8 cellular contexts compared by ENCODE assay signal in the genomic region with DNA sequence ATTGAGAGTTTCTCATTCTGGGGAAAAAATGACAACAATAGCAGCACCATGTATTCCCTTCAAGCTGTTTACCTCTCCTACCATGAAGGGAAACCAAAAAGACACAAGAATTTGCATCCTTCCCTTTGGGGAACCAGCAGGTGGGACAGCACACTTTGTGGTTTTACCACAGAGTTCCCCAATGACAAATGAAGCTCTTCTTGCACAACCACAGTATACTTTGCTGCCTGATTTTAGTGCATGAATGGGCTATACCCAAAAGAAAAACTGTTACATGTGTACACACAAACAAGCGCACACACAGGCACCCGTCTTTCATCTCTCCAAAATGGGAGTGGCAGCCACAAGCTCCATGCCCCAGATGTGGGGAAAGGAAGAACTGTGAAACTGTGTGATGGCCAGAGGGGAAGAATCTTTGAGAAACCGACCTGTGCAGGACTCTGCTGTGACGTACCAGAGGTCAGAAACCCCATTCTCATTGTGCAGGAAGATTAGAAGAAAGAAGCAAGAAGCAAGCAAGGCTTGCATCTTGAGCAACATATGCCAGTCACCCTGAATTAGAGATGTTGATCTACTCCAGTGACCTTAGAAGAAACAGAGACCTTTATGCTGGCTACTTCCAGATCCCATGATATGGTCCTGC. TPM values are rescaled to one million over a fixed set of nuclear protein-coding genes. Genes with fewer than 3 reads are reported as not detected.
DNase-seq lines count a peak whose midpoint lies in the region; ATAC-seq and TF ChIP-seq lines count a peak whose summit lies in the region.

No MANE protein-coding gene starts in this region.

- H3K4me1 ChIP-seq in naive thymus-derived CD4-positive, alpha-beta T cell (ENCODE audit: control insufficient read depth in 2 of 2, insufficient read depth in 2 of 2, low read length in 2 of 2), result peaks cover 0 to 7% of the 10 kb centered on the region in 2 donors
- H3K4me1 ChIP-seq in thyroid gland (peaks cover 0 to 3% of the 10 kb centered on the region in 2 donors), mesendoderm (ENCODE audit: control insufficient read depth, low read depth, low read length) (no peaks in the 10 kb centered on the region), esophagus muscularis mucosa (peaks cover 0 to 23% (median 16%) of the 10 kb centered on the region in 4 donors)

- POLR2A ChIA-PET in naive thymus-derived CD4-positive, alpha-beta T cell (lab: Charles Lee), result interaction anchor here (0.5 to 1.3 kb wide), 4 partner anchors 62 to 600 kb away, joined by 3 to 5 read pairs (median 4); partner anchors contain the start of gene SCOC

- peaks cover 0 to 64% (median 0%) of the 10 kb centered on the region in 5 donors for H3K27me3 Mint-ChIP-seq in naive thymus-derived CD4-positive, alpha-beta T cell

- H3K4me1 Mint-ChIP-seq in naive thymus-derived CD4-positive, alpha-beta T cell, result peaks cover 4 to 36% (median 22%) of the 10 kb centered on the region in 7 donors

- intact Hi-C loops in naive thymus-derived CD4-positive, alpha-beta T cell (cut with micrococcal nuclease), result loop anchor here in 1 of 2 donors (1.0 to 10.0 kb wide), 2 partner anchors 1068 to 1141 kb away; partner anchors contain the start of genes NOCT and ZNF330
- intact Hi-C loops in thyroid gland (cut with DNase I) (loop anchor here (10.0 kb wide), 1 partner anchor 218 kb away; the partner anchor contains the start of gene SCOC), esophagus muscularis mucosa (cut with DNase I) (loop anchor here (10.0 kb wide), 3 partner anchors 142 to 492 kb away; partner anchors contain the start of gene MGST2)

- peaks cover 2% of the 10 kb centered on the region for H3K79me1 ChIP-seq in mesendoderm (ENCODE audit: low read length)

- H3K56ac ChIP-seq in mesendoderm (ENCODE audit: low read length), result no peak overlapping the region

- DNase-seq in NOMO-1 (lab: John Stamatoyannopoulos, UW; ENCODE audit: unreplicated experiment in 2 of 2) (peak; percentile 41 to 73), thyroid gland (no peak), mesendoderm (no peak), esophagus muscularis mucosa (ENCODE audit: extremely low spot score) (no peak), ACHN (no peak)
- DNase-seq in naive thymus-derived CD4-positive, alpha-beta T cell, result peak in 5 of 9 donors; percentile 20 to 43 (median 28)

- H3K36me3 Mint-ChIP-seq in naive thymus-derived CD4-positive, alpha-beta T cell, result peaks cover 0 to 3% (median 0%) of the 10 kb centered on the region in 5 donors

- ATAC-seq in GM18520 (IDR thresholded peaks at IDR 0.05; ENCODE audit: unreplicated experiment) (peak; percentile 76), HG02642 (IDR thresholded peaks at IDR 0.05; ENCODE audit: poor library complexity, unreplicated experiment) (peak; percentile 76)
- no peak for ATAC-seq in naive thymus-derived CD4-positive, alpha-beta T cell

- no peak overlapping the region for H2BK120ac ChIP-seq in mesendoderm (ENCODE audit: low read depth, low read length)

- no peak overlapping the region for H3K4me3 ChIP-seq in naive thymus-derived CD4-positive, alpha-beta T cell (ENCODE audit: low read length)
- H3K4me3 ChIP-seq in thyroid gland (replicated peaks in 1 of 3), result no peak overlapping the region
- no peak overlapping the region for H3K4me3 ChIP-seq in mesendoderm (ENCODE audit: low read length)
- no peak overlapping the region for H3K4me3 ChIP-seq in esophagus muscularis mucosa

- TF ChIP-seq POLR2A in thyroid gland (IDR thresholded peaks at IDR 0.05) (no peak), esophagus muscularis mucosa (IDR thresholded peaks at IDR 0.05; ENCODE audit: low read depth) (no peak)

- H3K27ac ChIP-seq in naive thymus-derived CD4-positive, alpha-beta T cell (ENCODE audit: low read depth, low read length), result peak overlapping the region; percentile 0
- no peak overlapping the region for H3K27ac ChIP-seq in thyroid gland
- H3K27ac ChIP-seq in mesendoderm (ENCODE audit: low read depth, low read length), result no peak overlapping the region
- H3K27ac ChIP-seq in esophagus muscularis mucosa (replicated peaks in 1 of 4), result peak overlapping the region in 1 of 4 donors; percentile 79

- H3K79me2 ChIP-seq in mesendoderm (ENCODE audit: control insufficient read depth, insufficient read depth, low read length), result peaks cover 6% of the 10 kb centered on the region

- H3K4ac ChIP-seq in mesendoderm (ENCODE audit: low read depth, low read length), result no peak overlapping the region

- H2AK5ac ChIP-seq in mesendoderm (ENCODE audit: low read length), result no peak overlapping the region

- H2BK15ac ChIP-seq in mesendoderm (replicated peaks; ENCODE audit: low read depth), result no peak overlapping the region

- no peak for TF ChIP-seq EP300 in esophagus muscularis mucosa (IDR thresholded peaks at IDR 0.05)

- CTCF ChIA-PET in naive thymus-derived CD4-positive, alpha-beta T cell (lab: Charles Lee), result interaction anchor here (0.6 to 1.4 kb wide), 4 partner anchors 40 to 96 kb away, joined by 3 to 5 read pairs (median 3); no protein-coding TSS in a partner anchor

- no peaks in the 10 kb centered on the region for H3K27me3 ChIP-seq in naive thymus-derived CD4-positive, alpha-beta T cell (ENCODE audit: control insufficient read depth in 2 of 2, insufficient read depth in 2 of 2, low read length in 2 of 2)
- H3K27me3 ChIP-seq in thyroid gland (no peaks in the 10 kb centered on the region), mesendoderm (ENCODE audit: insufficient read depth, low read length, poor library complexity) (no peaks in the 10 kb centered on the region), esophagus muscularis mucosa (no peaks in the 10 kb centered on the region)

- no peak overlapping the region for H3K4me2 ChIP-seq in mesendoderm (ENCODE audit: low read length)

- no peak overlapping the region for H3K23ac ChIP-seq in mesendoderm (ENCODE audit: low read length)

- TF ChIP-seq CTCF in thyroid gland (IDR thresholded peaks at IDR 0.05), result no peak
- no peak for TF ChIP-seq CTCF in esophagus muscularis mucosa (IDR thresholded peaks at IDR 0.05)

- H3K18ac ChIP-seq in mesendoderm (ENCODE audit: low read length), result no peak overlapping the region

- in situ Hi-C loops in ACHN (cut with HindIII; ENCODE audit: low pct_ligation_motif_present, low pct_unique_long_range_greater_than_20kb, low sequenced_read_pairs), result no loop called here

- H2BK5ac ChIP-seq in mesendoderm (ENCODE audit: low read length), result no peak overlapping the region

- H3K4me3 Mint-ChIP-seq in naive thymus-derived CD4-positive, alpha-beta T cell, result peak overlapping the region in 1 of 10 donors; percentile 12

- 76 to 85% methylated on average over 4 of the region's 4 CpGs for WGBS in thyroid gland, 2 donors
- no CpG with 5 or more reads among the region's 4 CpGs for WGBS in mesendoderm (ENCODE audit: extremely low coverage, insufficient coverage, low lambda C conversion rate)
- WGBS in esophagus muscularis mucosa, result 89% methylated on average over 4 of the region's 4 CpGs

- peak overlapping the region in 8 of 9 donors; percentile 0 to 76 (median 18) for H3K27ac Mint-ChIP-seq in naive thymus-derived CD4-positive, alpha-beta T cell

- peaks cover 0 to under 1% (median 0%) of the 10 kb centered on the region in 3 experiments for H3K9me3 ChIP-seq in naive thymus-derived CD4-positive, alpha-beta T cell (ENCODE audit: control insufficient read depth in 2 of 3, low read length in 3 of 3)
- no peaks in the 10 kb centered on the region for H3K9me3 ChIP-seq in thyroid gland
- H3K9me3 ChIP-seq in esophagus muscularis mucosa, result no peaks in the 10 kb centered on the region

- H4K5ac ChIP-seq in mesendoderm (ENCODE audit: low read length), result no peak overlapping the region

- H3K9me3 Mint-ChIP-seq in naive thymus-derived CD4-positive, alpha-beta T cell, result peaks cover 0 to 4% (median under 1%) of the 10 kb centered on the region in 11 donors

- no peaks in the 10 kb centered on the region for H3K36me3 ChIP-seq in naive thymus-derived CD4-positive, alpha-beta T cell (ENCODE audit: control insufficient read depth in 2 of 3, insufficient read depth in 3 of 3, low read length in 3 of 3)
- H3K36me3 ChIP-seq in thyroid gland (no peaks in the 10 kb centered on the region), mesendoderm (ENCODE audit: control insufficient read depth, insufficient read depth, low read length) (no peaks in the 10 kb centered on the region), esophagus muscularis mucosa (no peaks in the 10 kb centered on the region)

- H4K8ac ChIP-seq in mesendoderm (ENCODE audit: low read depth, low read length), result no peak overlapping the region

- no peak overlapping the region for H3K9ac ChIP-seq in mesendoderm (ENCODE audit: low read length)

RNA-seq across cellular contexts. Expression of gene MAML3, which starts 2.7 kb away (rescaled TPM):
- total RNA-seq in naive thymus-derived CD4-positive, alpha-beta T cell, result 1 to 10 TPM; 1.4 to 9.4 (median 3.6) TPM
- under 1 TPM; 0.53 to 0.55 TPM for polyA plus RNA-seq in naive thymus-derived CD4-positive, alpha-beta T cell
- total RNA-seq in thyroid gland (10 to 100 TPM in 2 of 4 donors, 1 to 10 TPM in 2; 5.7 to 14.1 (median 11.4) TPM), esophagus muscularis mucosa (1 to 10 TPM; 5.0 to 8.7 (median 7.1) TPM)
- 19.2 TPM for polyA plus RNA-seq in mesendoderm (2013, experiment 1 of 2)
- 19.6 TPM for polyA plus RNA-seq in mesendoderm (2013, experiment 2 of 2)

Comparison
In these comparisons a context has a peak if more than half of its experiments do, and no peak if none do; other contexts are left out.
1. DNase-seq: peak in NOMO-1 (2 of 2) and naive thymus-derived CD4-positive, alpha-beta T cell (5 of 9); none in thyroid gland (0 of 2), mesendoderm (single experiment), esophagus muscularis mucosa (single experiment) and ACHN (single experiment).